30 cellular contexts compared by ENCODE assay signal in the genomic region with DNA sequence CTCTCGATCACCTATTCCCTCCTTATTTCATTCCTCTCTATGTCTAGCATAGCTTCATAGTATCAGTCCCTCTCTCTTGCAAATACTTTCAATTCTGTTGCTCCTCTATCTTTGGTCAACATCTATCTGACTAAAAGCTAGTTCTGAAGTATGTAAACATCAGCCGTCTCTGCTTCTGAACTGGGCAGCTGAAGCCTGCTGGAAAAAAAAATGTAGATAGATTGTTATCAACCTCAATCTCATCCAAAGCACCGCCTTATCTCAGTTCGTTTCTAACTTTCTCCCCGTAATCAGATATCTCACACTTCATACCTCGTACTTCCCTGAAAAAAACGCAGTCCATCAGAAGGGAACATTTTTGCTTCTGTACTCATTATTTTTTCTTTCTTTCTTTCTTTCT. TPM values are rescaled to one million over a fixed set of nuclear protein-coding genes. Genes with fewer than 3 reads are reported as not detected.
"Had no signal": no experiment of that assay in that cellular context is flagged by ENCODE, and none has a peak within 500 bp of the region (broad histone marks: within the 10 kb centered on the region; RNA-seq: fewer than 3 reads in every experiment).

No MANE protein-coding gene starts in this region.

- H3K9me3 Mint-ChIP-seq: activated naive CD8-positive, alpha-beta T cell treated with anti-CD3 and anti-CD28 coated beads, Interleukin-2, amount 50 U/mL, for 24 hours; activated T-cell treated with anti-CD3 and anti-CD28 coated beads, Interleukin-2, amount 50 U/mL, for 24 hours; IgD-negative memory B cell; WTC11 had no signal

- H3K36me3 Mint-ChIP-seq: brain, IgD-negative memory B cell had no signal

- H3K4me3 Mint-ChIP-seq: activated CD8-positive, alpha-beta T cell treated with anti-CD3 and anti-CD28 coated beads, Interleukin-2, amount 10 ng/mL, durations not matched to agents 7 days and 5 days; activated naive CD8-positive, alpha-beta T cell treated with anti-CD3 and anti-CD28 coated beads, Interleukin-2, amount 50 U/mL, for 24 hours; activated T-cell treated with anti-CD3 and anti-CD28 coated beads, Interleukin-2, amount 50 U/mL, for 24 hours; T-helper 17 cell; WTC11 had no signal

- H3K9me3 ChIP-seq: SJSA1 had no signal

- H3K27ac ChIP-seq: RWPE1, SJSA1 had no signal

- H3K4me3 ChIP-seq: SJSA1 had no signal

- DNase-seq: activated CD4-positive, alpha-beta T cell treated with anti-CD3 and anti-CD28 coated beads for 48 hours; activated CD4-positive, alpha-beta T cell treated with anti-CD3 and anti-CD28 coated beads, Interleukin-2, amount 50 U/mL, for 4 hours; activated CD4-positive, CD25-positive, alpha-beta regulatory T cell treated with anti-CD3 and anti-CD28 coated beads, Interleukin-2, amount 50 U/mL, for 72 hours; activated CD8-positive, alpha-beta memory T cell treated with anti-CD3 and anti-CD28 coated beads, Interleukin-2, amount 50 U/mL, for 48 hours; activated CD8-positive, alpha-beta T cell treated with anti-CD3 and anti-CD28 coated beads, Interleukin-2, amount 10 ng/mL, durations not matched to agents 7 days and 5 days; activated effector memory CD4-positive, alpha-beta T cell treated with anti-CD3 and anti-CD28 coated beads, Interleukin-2, amount 50 U/mL, for 16 hours; activated naive CD4-positive, alpha-beta T cell treated with Interleukin-2 at 50 U/mL for 16 hours; activated naive CD8-positive, alpha-beta T cell treated with anti-CD3 and anti-CD28 coated beads, Interleukin-2, amount 50 U/mL, for 24 hours; activated T-cell treated with anti-CD3 and anti-CD28 coated beads, Interleukin-2, amount 50 U/mL, for 24 hours; amygdala; KG1; NCI-H1092; NCI-H1417; NCI-H1930; NCI-H2171; NCI-H2227 treated with DMSO at 0.1 percent for 48 hours; NCI-H526; NCI-H774; OCI-M1; Right ventricle myocardium superior; T-helper 17 cell; T-helper 9 cell had no signal

- H3K36me3 ChIP-seq: SJSA1 had no signal

- H3K27ac Mint-ChIP-seq: activated CD8-positive, alpha-beta T cell treated with anti-CD3 and anti-CD28 coated beads, Interleukin-2, amount 10 ng/mL, durations not matched to agents 7 days and 5 days; activated naive CD4-positive, alpha-beta T cell treated with anti-CD3 and anti-CD28 coated beads, Interleukin-2, amount 50 U/mL, for 72 hours; activated naive CD8-positive, alpha-beta T cell treated with anti-CD3 and anti-CD28 coated beads, Interleukin-2, amount 50 U/mL, for 24 hours; activated T-cell treated with anti-CD3 and anti-CD28 coated beads, Interleukin-2, amount 50 U/mL, for 24 hours; IgD-negative memory B cell; T-helper 17 cell had no signal

RNA-seq across cellular contexts. Expression of gene SEMA6A, which starts 4.5 kb away (rescaled TPM):
- total RNA-seq: activated CD8-positive, alpha-beta T cell treated with anti-CD3 and anti-CD28 coated beads, Interleukin-2, amount 10 ng/mL, durations not matched to agents 7 days and 5 days; LHCN-M2; M059J had no signal
